1 cellular context compared by ENCODE assay signal in genomic region chr3:19229086-19229485, GRCh38.
TF ChIP-seq lines count a peak whose summit lies in the region.

No MANE protein-coding gene starts in this region.

TF ChIP-seq in H1, 55 proteins besides CTCF, POLR2A, EP300 and RAD21:
- TF ChIP-seq ATF3 (IDR thresholded peaks at IDR 0.05; ENCODE audit: insufficient read depth, low read depth, low read length) (no peak), RNF2 (IDR thresholded peaks at IDR 0.05; ENCODE audit: borderline replicate concordance, low read depth, low read length, missing control alignments, poor library complexity, severe bottlenecking) (no peak), ZNF274 (IDR thresholded peaks at IDR 0.05; ENCODE audit: borderline replicate concordance, extremely low read depth, low read length) (no peak), SP4 (IDR thresholded peaks at IDR 0.05; ENCODE audit: low read length) (no peak), SAP30 (IDR thresholded peaks at IDR 0.05; ENCODE audit: insufficient read depth, insufficient replicate concordance, low read length) (no peak), MAX (IDR thresholded peaks at IDR 0.05) (no peak), POLR2AphosphoS5 (IDR thresholded peaks at IDR 0.05; ENCODE audit: low read depth, low read length) (no peak), RXRA (IDR thresholded peaks at IDR 0.05; ENCODE audit: insufficient read depth, low read depth, low read length) (no peak), E2F6 (IDR thresholded peaks at IDR 0.05) (no peak), NANOG (IDR thresholded peaks at IDR 0.05; ENCODE audit: insufficient read depth, low read depth, low read length, poor library complexity, severe bottlenecking) (no peak), RBBP5 (IDR thresholded peaks at IDR 0.05; ENCODE audit: borderline replicate concordance, low read depth, low read length) (no peak)
